Comparison of ENCODE assay signal across 8 cellular contexts in the genomic region with DNA sequence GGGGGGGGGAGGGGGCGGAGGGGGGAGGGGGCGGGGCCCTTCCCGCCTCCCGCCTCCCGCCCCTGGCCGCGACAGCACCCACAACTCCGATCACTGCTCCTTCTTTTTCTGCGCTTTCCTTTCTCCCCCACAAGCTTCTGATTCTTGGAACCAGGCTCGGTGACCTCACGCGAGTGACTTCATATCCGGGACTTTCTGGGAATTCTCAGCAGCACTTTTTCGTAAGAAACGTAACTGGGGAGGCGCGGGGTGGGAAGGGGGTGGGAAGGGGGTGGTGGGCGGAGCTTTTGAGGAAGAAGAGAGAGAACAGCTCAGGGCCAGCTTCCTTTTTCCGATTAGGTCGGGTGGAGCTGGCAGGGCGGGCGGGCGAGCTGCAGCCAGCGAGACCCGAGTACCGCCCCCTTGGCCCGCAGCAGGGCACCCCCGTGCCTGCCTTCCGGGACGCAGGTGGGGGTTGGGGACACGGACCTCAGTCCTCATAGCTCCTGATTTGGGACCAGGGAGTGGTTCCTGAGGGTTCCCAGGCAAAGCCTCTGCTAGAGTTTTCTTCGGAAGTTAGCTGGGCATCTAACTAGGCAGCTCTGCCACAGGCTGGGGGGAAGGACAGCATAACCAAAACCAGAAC. TPM values are rescaled to one million over a fixed set of nuclear protein-coding genes. Genes with fewer than 3 reads are reported as not detected.
A peak's percentile ranks its signal among the peaks of the same experiment; 100 is the strongest.
DNase-seq lines count a peak whose midpoint lies in the region; ATAC-seq and TF ChIP-seq lines count a peak whose summit lies in the region.

No MANE protein-coding gene starts in this region.

- no peak for TF ChIP-seq CTCF in left ventricle myocardium inferior (IDR thresholded peaks at IDR 0.05; ENCODE audit: borderline replicate concordance)
- TF ChIP-seq CTCF in transverse colon (IDR thresholded peaks at IDR 0.05), result no peak

- peak overlapping the region; percentile 67 for H3K4me3 ChIP-seq in left ventricle myocardium inferior
- peak overlapping the region in 3 of 4 donors; percentile 40 to 59 (median 44) for H3K4me3 ChIP-seq in transverse colon

- ATAC-seq in GM18909 (IDR thresholded peaks at IDR 0.05; ENCODE audit: poor library complexity, unreplicated experiment), result peak; percentile 46

- peak; percentile 64 for TF ChIP-seq POLR2A in transverse colon (IDR thresholded peaks at IDR 0.05)

- H3K27me3 Mint-ChIP-seq in T-helper 1 cell treated with Interleukin-12 subunit alpha and Interleukin-12 subunit beta and Interleukin-4 antibody, amounts not matched to agents 30 μg/mL and 1 μg/mL, for 36 hours (ENCODE audit: low read depth), result peaks cover 4% of the 10 kb centered on the region

- intact Hi-C loops in left ventricle myocardium inferior (cut with micrococcal nuclease) (no loop called here), posterior cingulate gyrus (cut with DNase I) (no loop called here), transverse colon (cut with DNase I; ENCODE audit: low total_unique reads) (no loop called here)

- peaks cover 9% of the 10 kb centered on the region for H3K36me3 Mint-ChIP-seq in T-helper 1 cell treated with Interleukin-12 subunit alpha and Interleukin-12 subunit beta and Interleukin-4 antibody, amounts not matched to agents 30 μg/mL and 1 μg/mL, for 36 hours (ENCODE audit: low read depth)

- peaks cover 45% of the 10 kb centered on the region for H3K4me1 Mint-ChIP-seq in T-helper 1 cell treated with Interleukin-12 subunit alpha and Interleukin-12 subunit beta and Interleukin-4 antibody, amounts not matched to agents 30 μg/mL and 1 μg/mL, for 36 hours (ENCODE audit: low read depth)

- H3K36me3 ChIP-seq in left ventricle myocardium inferior (no peaks in the 10 kb centered on the region), transverse colon (no peaks in the 10 kb centered on the region)

- H3K27ac ChIP-seq in left ventricle myocardium inferior (replicated peaks) (peak overlapping the region; percentile 94), transverse colon (peak overlapping the region; percentile 84 to 94 (median 92))

- H3K4me1 ChIP-seq in left ventricle myocardium inferior (peaks cover 52% of the 10 kb centered on the region), transverse colon (peaks cover 20 to 43% (median 30%) of the 10 kb centered on the region in 4 donors)

- H3K27ac Mint-ChIP-seq in T-helper 1 cell treated with Interleukin-12 subunit alpha and Interleukin-12 subunit beta and Interleukin-4 antibody, amounts not matched to agents 30 μg/mL and 1 μg/mL, for 36 hours, result peak overlapping the region; percentile 80

- 1% methylated on average over 31 of the region's 32 CpGs; no CpG with 5 or more reads in 1 of the 2 donors for WGBS in transverse colon (ENCODE audit: low coverage in 1 of 2), 2 donors

- H3K9me3 ChIP-seq in left ventricle myocardium inferior (replicated peaks), result no peaks in the 10 kb centered on the region
- H3K9me3 ChIP-seq in transverse colon, result no peaks in the 10 kb centered on the region

- TF ChIP-seq EP300 in transverse colon (IDR thresholded peaks at IDR 0.05; ENCODE audit: low read depth), result no peak

- peaks cover 6% of the 10 kb centered on the region for H3K9me3 Mint-ChIP-seq in T-helper 1 cell treated with Interleukin-12 subunit alpha and Interleukin-12 subunit beta and Interleukin-4 antibody, amounts not matched to agents 30 μg/mL and 1 μg/mL, for 36 hours

- H3K4me3 Mint-ChIP-seq in T-helper 1 cell treated with Interleukin-12 subunit alpha and Interleukin-12 subunit beta and Interleukin-4 antibody, amounts not matched to agents 30 μg/mL and 1 μg/mL, for 36 hours, result peak overlapping the region; percentile 64

- no peaks in the 10 kb centered on the region for H3K27me3 ChIP-seq in left ventricle myocardium inferior (ENCODE audit: low read depth)
- H3K27me3 ChIP-seq in transverse colon, result no peaks in the 10 kb centered on the region

- in situ Hi-C loops in transverse colon (cut with MboI; ENCODE audit: low pct_ligation_motif_present in 1 of 4, low pct_unique_long_range_greater_than_20kb in 1 of 4, low sequenced_read_pairs in 3 of 4), result loop anchor here in 3 of 4 donors (25.0 kb wide), 2 partner anchors 109 to 209 kb away; a partner anchor contains a TSS

- DNase-seq in AG08395 (ENCODE audit: low spot score), result peak; percentile 93
- peak; percentile 71 for DNase-seq in LoVo (ENCODE audit: low spot score)
- peak in 52 of 56 donors; percentile 20 to 90 (median 67) for DNase-seq in amygdala (lab: John Stamatoyannopoulos, UW)
- DNase-seq in left ventricle myocardium inferior, result peak; percentile 89
- DNase-seq in posterior cingulate gyrus, result peak in 9 of 10 donors; percentile 44 to 95 (median 68)
- peak; percentile 87 for DNase-seq in transverse colon

RNA-seq across cellular contexts. Expression of a gene that starts 14.6 kb away (rescaled TPM):
- total RNA-seq in left ventricle myocardium inferior, result 386 TPM
- total RNA-seq in transverse colon, result 1 to 10 TPM in 1 of 4 donors, under 1 TPM in 1, not detected in 2; 0.40 to 6.0 TPM

RNA-seq across cellular contexts. Expression of a gene that starts 24.4 kb away (rescaled TPM):
- total RNA-seq in left ventricle myocardium inferior (12.1 TPM), transverse colon (100 to 1,000 TPM in 1 of 4 donors, 10 to 100 TPM in 3; 10.9 to 112 (median 38.4) TPM)

Comparison
In these comparisons a context has a peak if more than half of its experiments do, and no peak if none do; other contexts are left out.
1. Peak in every context shown above with its lines: DNase-seq, ATAC-seq, H3K4me3 ChIP-seq and H3K27ac ChIP-seq.
2. RNA of a gene that starts 14.6 kb away (total RNA-seq): 386 TPM in left ventricle myocardium inferior (single experiment); 0.40 to 6.0 TPM in transverse colon; every median in the first group is over 10 times any median in the second.